In the genomic region with DNA sequence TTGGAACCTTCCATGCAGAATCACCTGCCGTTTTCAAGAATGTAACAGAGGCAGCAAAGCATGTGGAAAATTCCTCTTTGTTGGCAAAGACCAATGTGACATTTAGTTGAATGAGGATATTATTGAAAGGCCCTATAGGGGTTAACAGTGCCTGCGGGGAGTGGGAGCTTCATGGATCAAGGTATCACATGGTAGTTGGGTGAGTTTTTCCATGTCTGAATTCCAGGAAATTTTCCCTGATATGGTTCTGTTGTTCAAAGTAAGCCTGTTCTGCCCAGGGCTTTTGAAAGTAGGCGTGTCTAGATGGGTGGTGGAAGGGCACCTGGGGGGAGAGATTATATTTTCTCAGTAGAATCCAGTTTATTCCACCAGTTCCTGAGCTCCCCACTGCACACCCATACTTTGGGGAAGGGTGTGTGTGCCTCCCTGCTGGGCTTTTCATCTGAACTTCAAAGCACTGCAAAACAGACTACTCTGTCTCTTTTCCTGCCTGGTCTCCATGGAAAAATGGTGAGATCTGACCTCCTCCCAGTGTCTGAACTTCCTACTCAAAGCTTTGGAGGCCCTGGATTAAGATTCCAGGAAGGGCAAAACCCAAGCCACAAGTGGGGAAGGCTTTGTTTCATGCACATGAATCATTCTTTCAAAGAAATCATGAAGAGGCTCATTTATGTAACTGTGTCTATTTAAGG, we compare ENCODE assay signal across 17 cellular contexts.
DNase-seq lines count a peak whose midpoint lies in the region; FAIRE-seq and TF ChIP-seq lines count a peak whose summit lies in the region.
"Had no signal": no experiment of that assay in that cellular context is flagged by ENCODE, and none has a peak within 500 bp of the region (broad histone marks: within the 10 kb centered on the region; RNA-seq: fewer than 3 reads in every experiment).

No MANE protein-coding gene starts in this region.

- no peak overlapping the region for H3K27ac ChIP-seq in CD4-positive, alpha-beta memory T cell (ENCODE audit: low read depth, low read length)
- H3K27ac ChIP-seq in keratinocyte (ENCODE audit: control insufficient read depth, insufficient read depth, low read length) (peak overlapping the region; percentile 35), A673 (ENCODE audit: low read depth, low read length, poor library complexity, severe bottlenecking) (no peak overlapping the region)
- H3K27ac ChIP-seq: BLaER1 treated with 17β-estradiol and CSF1 and Interleukin-3, amounts not matched to agents 10 nM and 100 nM; thoracic aorta had no signal

- no peaks in the 10 kb centered on the region for H3K36me3 Mint-ChIP-seq in CD4-positive, alpha-beta memory T cell
- H3K36me3 Mint-ChIP-seq: naive B cell had no signal

- H3K79me2 ChIP-seq in keratinocyte (ENCODE audit: control insufficient read depth, insufficient read depth, low read length), result no peaks in the 10 kb centered on the region

- H2AFZ ChIP-seq in keratinocyte (ENCODE audit: control insufficient read depth, low read length), result no peak overlapping the region

- peaks cover 54% of the 10 kb centered on the region for H3K4me1 ChIP-seq in CD4-positive, alpha-beta memory T cell (ENCODE audit: insufficient read depth, low read length)
- H3K4me1 ChIP-seq in keratinocyte (ENCODE audit: control insufficient read depth, extremely low read depth, insufficient read depth, low read length), result peaks cover 33% of the 10 kb centered on the region
- H3K4me1 ChIP-seq in A673 (ENCODE audit: insufficient read depth, low read length, poor library complexity, severe bottlenecking), result peaks cover 19% of the 10 kb centered on the region

- intact Hi-C loops in CD4-positive, alpha-beta memory T cell (cut with micrococcal nuclease), result loop anchor here (2.0 kb wide), 1 partner anchor 315 kb away; the partner anchor contains the start of gene PELI2
- intact Hi-C loops in A673 (cut with micrococcal nuclease; ENCODE audit: unreplicated experiment), result no loop called here

- no peak overlapping the region for H3K9ac ChIP-seq in keratinocyte (ENCODE audit: control insufficient read depth, extremely low read depth, insufficient read depth, low read length)
- H3K9ac ChIP-seq: BLaER1 treated with 17β-estradiol and CSF1 and Interleukin-3, amounts not matched to agents 10 nM and 100 nM had no signal

- H3K27me3 ChIP-seq in CD4-positive, alpha-beta memory T cell (ENCODE audit: insufficient read depth, low read length), result no peaks in the 10 kb centered on the region
- no peaks in the 10 kb centered on the region for H3K27me3 ChIP-seq in keratinocyte (ENCODE audit: control insufficient read depth, extremely low read depth, insufficient read depth, low read length)
- H3K27me3 ChIP-seq in A673 (replicated peaks; ENCODE audit: insufficient read depth, low read depth, low read length, poor library complexity), result no peaks in the 10 kb centered on the region
- H3K27me3 ChIP-seq: BLaER1 treated with 17β-estradiol and CSF1 and Interleukin-3, amounts not matched to agents 10 nM and 100 nM had no signal

- H3K27ac Mint-ChIP-seq in CD4-positive, alpha-beta memory T cell, result peak overlapping the region in 6 of 7 donors; percentile 17 to 88 (median 86)
- H3K27ac Mint-ChIP-seq: naive B cell had no signal

- no peak for DNase-seq in CD4-positive, alpha-beta memory T cell
- DNase-seq in LoVo (ENCODE audit: low spot score), result peak; percentile 65
- DNase-seq in astrocyte of the hippocampus (ENCODE audit: low read depth, low spot score), result peak; percentile 39
- no peak for DNase-seq in keratinocyte (ENCODE audit: low read depth, low spot score)
- DNase-seq in central memory CD4-positive, alpha-beta T cell, result no peak
- no peak for DNase-seq in stimulated activated naive CD4-positive, alpha-beta T cell (lab: John Stamatoyannopoulos, UW)
- no peak for DNase-seq in A673 (ENCODE audit: low spot score)
- DNase-seq in inferior parietal cortex (ENCODE audit: extremely low spot score), result no peak
- DNase-seq: activated effector memory CD4-positive, alpha-beta T cell treated with anti-CD3 and anti-CD28 coated beads, Interleukin-2, amount 50 U/mL, for 16 hours; H7; KBM-7; naive B cell; NCI-H1694; NCI-H510A treated with DMSO at 0.1 percent for 48 hours had no signal

- CTCF ChIA-PET in CD4-positive, alpha-beta memory T cell (lab: Charles Lee; ENCODE audit: partially characterized antibody), result interaction anchor here (1.7 kb wide), 1 partner anchor 11 kb away, joined by 4 read pairs; no protein-coding TSS in a partner anchor
- CTCF ChIA-PET in A673 (lab: Charles Lee), result no interaction called here

- H4K20me1 ChIP-seq in keratinocyte (ENCODE audit: control insufficient read depth, extremely low read depth, insufficient read depth, low read length), result no peaks in the 10 kb centered on the region
- H4K20me1 ChIP-seq: BLaER1 treated with 17β-estradiol and CSF1 and Interleukin-3, amounts not matched to agents 10 nM and 100 nM had no signal

- no peaks in the 10 kb centered on the region for H3K36me3 ChIP-seq in CD4-positive, alpha-beta memory T cell (ENCODE audit: insufficient read depth, low read length)
- H3K36me3 ChIP-seq in keratinocyte (ENCODE audit: control insufficient read depth in 2 of 2, extremely low read depth in 1 of 2, insufficient read depth in 2 of 2, low read length in 2 of 2) (no peaks in the 10 kb centered on the region), A673 (ENCODE audit: insufficient read depth, low read length, poor library complexity, severe bottlenecking) (no peaks in the 10 kb centered on the region)
- H3K36me3 ChIP-seq: BLaER1 treated with 17β-estradiol and CSF1 and Interleukin-3, amounts not matched to agents 10 nM and 100 nM; thoracic aorta had no signal

- no peaks in the 10 kb centered on the region for H3K27me3 Mint-ChIP-seq in CD4-positive, alpha-beta memory T cell

- TF ChIP-seq CTCF in keratinocyte (optimal IDR thresholded peaks at IDR 0.05 in 1 of 3, IDR thresholded peaks at IDR 0.05 in 1 of 3, conservative IDR thresholded peaks at IDR 0.05 in 1 of 3; ENCODE audit: extremely low read depth in 1 of 3, insufficient read depth in 2 of 3, low read length in 3 of 3) (no peak), A673 (conservative IDR thresholded peaks at IDR 0.05; ENCODE audit: low read depth, low read length) (no peak)

- POLR2A ChIA-PET in CD4-positive, alpha-beta memory T cell (lab: Charles Lee; ENCODE audit: partially characterized antibody), result interaction anchor here (0.8 kb wide), 1 partner anchor 315 kb away, joined by 4 read pairs; the partner anchor contains the start of gene PELI2
- POLR2A ChIA-PET in A673 (lab: Charles Lee; ENCODE audit: low non-redundant PET), result interaction anchor here (1.1 kb wide), 1 partner anchor 12 kb away, joined by 3 read pairs; no protein-coding TSS in a partner anchor

- H3K9me3 Mint-ChIP-seq in CD4-positive, alpha-beta memory T cell, result peaks cover 0 to 8% (median 6%) of the 10 kb centered on the region in 8 donors

- no peak for FAIRE-seq in keratinocyte (lab: Jason Lieb, UNC)
- FAIRE-seq: endometrium had no signal

- peaks cover 3% of the 10 kb centered on the region for H3K9me1 ChIP-seq in keratinocyte (ENCODE audit: control insufficient read depth, extremely low read depth, insufficient read depth, low read length)

- H3K9me3 ChIP-seq in CD4-positive, alpha-beta memory T cell (ENCODE audit: control insufficient read depth in 1 of 2, low read length in 2 of 2), result no peaks in the 10 kb centered on the region
- H3K9me3 ChIP-seq in keratinocyte (ENCODE audit: control insufficient read depth, low read depth, low read length) (no peaks in the 10 kb centered on the region), A673 (ENCODE audit: low read depth, low read length, poor library complexity, severe bottlenecking) (no peaks in the 10 kb centered on the region)
- H3K9me3 ChIP-seq: thoracic aorta had no signal

- H3K4me2 ChIP-seq in keratinocyte (ENCODE audit: control insufficient read depth, extremely low read depth, insufficient read depth, low read depth, low read length), result peak overlapping the region; percentile 45

- peak overlapping the region in 2 of 8 donors; percentile 50 to 52 for H3K4me3 Mint-ChIP-seq in CD4-positive, alpha-beta memory T cell
- H3K4me3 Mint-ChIP-seq: naive B cell had no signal

- dilution Hi-C loops in keratinocyte (cut with MboI; ENCODE audit: extremely low pct_ligation_motif_present, low sequenced_read_pairs), result no loop called here

- H3K4me3 ChIP-seq in CD4-positive, alpha-beta memory T cell (ENCODE audit: low read length in 2 of 2), result no peak overlapping the region
- no peak overlapping the region for H3K4me3 ChIP-seq in keratinocyte (ENCODE audit: control insufficient read depth in 2 of 3, extremely low read depth in 1 of 3, insufficient read depth in 2 of 3, low read depth in 1 of 3, low read length in 3 of 3)
- H3K4me3 ChIP-seq in A673 (ENCODE audit: low read depth, low read length, poor library complexity, severe bottlenecking), result no peak overlapping the region
- H3K4me3 ChIP-seq: BLaER1 treated with 17β-estradiol and CSF1 and Interleukin-3, amounts not matched to agents 10 nM and 100 nM; thoracic aorta had no signal

- BruUV-seq in A673 (replicated peaks; lab: Mats Ljungman, UMichigan), result no TSS peak

- peaks cover 30 to 56% (median 47%) of the 10 kb centered on the region in 4 donors for H3K4me1 Mint-ChIP-seq in CD4-positive, alpha-beta memory T cell

Comparison
In these comparisons a context has a peak if more than half of its experiments do, and no peak if none do; other contexts are left out.
1. DNase-seq: peak in LoVo (single experiment) and astrocyte of the hippocampus (single experiment); none in CD4-positive, alpha-beta memory T cell (0 of 5), keratinocyte (single experiment), central memory CD4-positive, alpha-beta T cell (single experiment), stimulated activated naive CD4-positive, alpha-beta T cell (0 of 6), A673 (single experiment) and inferior parietal cortex (single experiment).